In the genomic region with DNA sequence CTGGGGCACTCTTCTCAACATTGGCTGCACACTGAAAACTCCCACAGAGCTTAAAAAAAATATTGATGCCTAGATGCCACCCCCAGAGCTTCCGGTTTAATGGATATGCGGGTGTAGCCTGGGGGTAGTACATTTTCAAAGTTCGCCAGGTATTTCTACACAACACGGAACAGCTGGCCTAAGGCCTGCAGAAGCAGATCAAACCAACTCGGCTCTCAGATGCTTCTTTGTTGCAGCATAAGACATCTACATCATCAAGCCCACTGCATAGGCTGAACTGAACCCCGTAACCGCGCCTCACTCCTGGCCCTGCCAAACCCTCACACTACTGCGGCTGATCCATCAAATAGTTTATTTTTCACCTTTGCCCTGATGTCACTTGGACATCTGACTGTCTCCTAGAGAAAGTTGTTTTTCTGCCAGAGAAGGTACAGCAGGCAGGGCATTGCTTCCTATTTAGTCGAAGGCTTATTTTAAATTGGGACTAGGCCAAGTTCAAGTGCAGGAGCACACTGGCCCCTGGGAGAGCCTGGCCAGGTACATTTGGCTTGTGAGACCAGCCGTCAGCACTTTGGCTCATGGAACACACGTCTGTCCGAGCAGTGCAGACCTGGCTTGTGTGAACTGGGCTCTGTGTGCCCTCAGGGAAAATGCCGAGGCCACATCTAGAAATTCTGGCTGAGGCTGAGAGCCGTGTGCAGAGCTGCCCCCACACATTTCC, we compare ENCODE assay signal across 22 cellular contexts.
DNase-seq lines count a peak whose midpoint lies in the region; ATAC-seq, FAIRE-seq and TF ChIP-seq lines count a peak whose summit lies in the region.
"Had no signal": no experiment of that assay in that cellular context is flagged by ENCODE, and none has a peak within 500 bp of the region (broad histone marks: within the 10 kb centered on the region; RNA-seq: fewer than 3 reads in every experiment).

No MANE protein-coding gene starts in this region.

- TF ChIP-seq CTCF in Caco-2 (IDR thresholded peaks at IDR 0.05; ENCODE audit: insufficient read depth in 1 of 2, low read depth in 1 of 2, low read length in 1 of 2, severe bottlenecking in 1 of 2, unreplicated experiment in 1 of 2), result no peak
- TF ChIP-seq CTCF in MCF 10A (IDR thresholded peaks at IDR 0.05; ENCODE audit: unreplicated experiment), result no peak
- TF ChIP-seq CTCF in keratinocyte (optimal IDR thresholded peaks at IDR 0.05 in 1 of 3, IDR thresholded peaks at IDR 0.05 in 1 of 3, conservative IDR thresholded peaks at IDR 0.05 in 1 of 3; ENCODE audit: extremely low read depth in 1 of 3, insufficient read depth in 2 of 3, low read length in 3 of 3), result no peak
- no peak for TF ChIP-seq CTCF in gastrocnemius medialis (IDR thresholded peaks at IDR 0.05 in 4 of 5, conservative IDR thresholded peaks at IDR 0.05 in 1 of 5)
- no peak for TF ChIP-seq CTCF in pancreas (IDR thresholded peaks at IDR 0.05)

- peaks cover 22% of the 10 kb centered on the region for H3K4me1 ChIP-seq in Caco-2
- peaks cover 11% of the 10 kb centered on the region for H3K4me1 ChIP-seq in keratinocyte (ENCODE audit: control insufficient read depth, extremely low read depth, insufficient read depth, low read length)
- H3K4me1 ChIP-seq in gastrocnemius medialis, result peaks cover 38 to 43% of the 10 kb centered on the region in 2 donors
- H3K4me1 ChIP-seq in pancreas, result no peaks in the 10 kb centered on the region

- DNase-seq in Caco-2 (no peak), MCF 10A (ENCODE audit: unreplicated experiment) (peak; percentile 80), keratinocyte (ENCODE audit: low read depth, low spot score) (no peak), gastrocnemius medialis (peak in 1 of 2 donors; percentile 58), GM03348 (ENCODE audit: low spot score) (no peak), inferior parietal cortex (ENCODE audit: extremely low spot score) (no peak), pancreas (no peak)
- no peak for DNase-seq in stimulated activated CD4-positive, alpha-beta T cell treated with anti-CD3 and anti-CD28 coated beads, Interleukin-1b, Interleukin-23, amount 100 ng/mL, for 48 hours
- DNase-seq: activated CD4-positive, alpha-beta T cell treated with anti-CD3 and anti-CD28 coated beads, Interleukin-2, amount 50 U/mL, for 48 hours; activated gamma-delta T cell; CD4-positive, CD25-positive, alpha-beta regulatory T cell; dorsolateral prefrontal cortex; NCI-H146; NCI-H2171; NCI-H524 treated with DMSO at 0.1 percent for 48 hours; stimulated activated CD4-positive, alpha-beta T cell treated with anti-CD3 and anti-CD28 coated beads, Interleukin-12 subunit alpha, Interleukin-12 subunit beta, amount 100 ng/mL, for 4 hours; T-helper 17 cell had no signal

- in situ Hi-C loops in gastrocnemius medialis (cut with MboI; ENCODE audit: low sequenced_read_pairs in 4 of 4), result loop anchor here in 1 of 4 donors (10.0 kb wide), 1 partner anchor 48 kb away; no protein-coding TSS in a partner anchor

- H3K9me3 Mint-ChIP-seq in Caco-2 (ENCODE audit: unreplicated experiment), result no peaks in the 10 kb centered on the region
- no peaks in the 10 kb centered on the region for H3K9me3 Mint-ChIP-seq in MCF 10A (ENCODE audit: unreplicated experiment)
- H3K9me3 Mint-ChIP-seq: GM23338 had no signal

- peak overlapping the region; percentile 33 for H3K4me3 Mint-ChIP-seq in Caco-2 (ENCODE audit: unreplicated experiment)
- no peak overlapping the region for H3K4me3 Mint-ChIP-seq in MCF 10A (ENCODE audit: unreplicated experiment)
- H3K4me3 Mint-ChIP-seq: CD4-positive, CD25-positive, alpha-beta regulatory T cell; GM23338; T-helper 17 cell had no signal

- no peak overlapping the region for H3K4me3 ChIP-seq in Caco-2 (ENCODE audit: low read depth, low read length)
- H3K4me3 ChIP-seq in keratinocyte (ENCODE audit: control insufficient read depth in 2 of 3, extremely low read depth in 1 of 3, insufficient read depth in 2 of 3, low read depth in 1 of 3, low read length in 3 of 3), result peak overlapping the region in 1 of 3 experiments; percentile 16
- H3K4me3 ChIP-seq in gastrocnemius medialis, result no peak overlapping the region
- no peak overlapping the region for H3K4me3 ChIP-seq in pancreas
- H3K4me3 ChIP-seq: dorsolateral prefrontal cortex, GM12878, GM23338 had no signal

- no peaks in the 10 kb centered on the region for H3K79me2 ChIP-seq in keratinocyte (ENCODE audit: control insufficient read depth, insufficient read depth, low read length)

- peak overlapping the region; percentile 16 for H2AFZ ChIP-seq in keratinocyte (ENCODE audit: control insufficient read depth, low read length)
- H2AFZ ChIP-seq: GM23338 had no signal

- H3K27ac ChIP-seq in keratinocyte (ENCODE audit: control insufficient read depth, insufficient read depth, low read length), result no peak overlapping the region
- H3K27ac ChIP-seq in gastrocnemius medialis, result peak overlapping the region; percentile 56 to 95 (median 89)
- no peak overlapping the region for H3K27ac ChIP-seq in pancreas
- H3K27ac ChIP-seq: dorsolateral prefrontal cortex, foreskin keratinocyte, neutrophil, VCaP had no signal

- H3K27me3 ChIP-seq in Caco-2 (replicated peaks; ENCODE audit: control insufficient read depth, insufficient read depth, low read length) (no peaks in the 10 kb centered on the region), keratinocyte (ENCODE audit: control insufficient read depth, extremely low read depth, insufficient read depth, low read length) (no peaks in the 10 kb centered on the region), gastrocnemius medialis (no peaks in the 10 kb centered on the region), pancreas (no peaks in the 10 kb centered on the region)
- H3K27me3 ChIP-seq: dorsolateral prefrontal cortex, foreskin keratinocyte had no signal

- ATAC-seq in gastrocnemius medialis, result peak in 1 of 2 donors; percentile 20
- ATAC-seq in pancreas, result no peak
- ATAC-seq: GM12878, T-helper 17 cell had no signal

- CTCF ChIA-PET in Caco-2 (lab: Charles Lee), result interaction anchor here (0.6 to 1.9 kb wide), 2 partner anchors 11 to 39 kb away, joined by 3 to 6 read pairs; no protein-coding TSS in a partner anchor
- CTCF ChIA-PET in MCF 10A (lab: Yijun Ruan, JAX), result interaction anchor here (1.1 to 3.2 kb wide), 6 partner anchors 10 to 48 kb away, joined by 3 to 37 read pairs (median 4); no protein-coding TSS in a partner anchor

- H3K9me3 ChIP-seq in Caco-2 (no peaks in the 10 kb centered on the region), keratinocyte (ENCODE audit: control insufficient read depth, low read depth, low read length) (no peaks in the 10 kb centered on the region), gastrocnemius medialis (no peaks in the 10 kb centered on the region), pancreas (no peaks in the 10 kb centered on the region)
- H3K9me3 ChIP-seq: neutrophil had no signal

- H3K9ac ChIP-seq in keratinocyte (ENCODE audit: control insufficient read depth, extremely low read depth, insufficient read depth, low read length), result no peak overlapping the region

- H3K27me3 Mint-ChIP-seq in Caco-2 (ENCODE audit: insufficient read depth, unreplicated experiment), result no peaks in the 10 kb centered on the region
- no peaks in the 10 kb centered on the region for H3K27me3 Mint-ChIP-seq in MCF 10A (ENCODE audit: insufficient read depth, unreplicated experiment)
- H3K27me3 Mint-ChIP-seq: CD4-positive, CD25-positive, alpha-beta regulatory T cell had no signal

- POLR2A ChIA-PET in Caco-2 (lab: Charles Lee), result interaction anchor here (0.6 to 2.7 kb wide), 3 partner anchors 10 to 208 kb away, joined by 3 to 30 read pairs (median 5); no protein-coding TSS in a partner anchor
- POLR2A ChIA-PET in MCF 10A (lab: Yijun Ruan, JAX), result interaction anchor here (0.7 to 7.2 kb wide), 18 partner anchors 11 to 1137 kb away, joined by 3 to 88 read pairs (median 6); partner anchors contain the start of genes ATE1 and NSMCE4A

- no peaks in the 10 kb centered on the region for H3K36me3 ChIP-seq in Caco-2 (ENCODE audit: control insufficient read depth, insufficient read depth, low read length)
- no peaks in the 10 kb centered on the region for H3K36me3 ChIP-seq in keratinocyte (ENCODE audit: control insufficient read depth in 2 of 2, extremely low read depth in 1 of 2, insufficient read depth in 2 of 2, low read length in 2 of 2)
- peaks cover 0 to 3% of the 10 kb centered on the region in 2 donors for H3K36me3 ChIP-seq in gastrocnemius medialis
- no peaks in the 10 kb centered on the region for H3K36me3 ChIP-seq in pancreas
- H3K36me3 ChIP-seq: neutrophil had no signal

- no peaks in the 10 kb centered on the region for H4K20me1 ChIP-seq in keratinocyte (ENCODE audit: control insufficient read depth, extremely low read depth, insufficient read depth, low read length)

- H3K9me1 ChIP-seq in keratinocyte (ENCODE audit: control insufficient read depth, extremely low read depth, insufficient read depth, low read length), result no peaks in the 10 kb centered on the region

- dilution Hi-C loops in keratinocyte (cut with MboI; ENCODE audit: extremely low pct_ligation_motif_present, low sequenced_read_pairs), result no loop called here

- 92 to 96% methylated on average over 15 of the region's 15 CpGs for WGBS in pancreas, 2 donors

- intact Hi-C loops in Caco-2 (cut with micrococcal nuclease; ENCODE audit: unreplicated experiment), result loop anchor here (1.0 to 2.0 kb wide), 2 partner anchors 10 to 40 kb away; no protein-coding TSS in a partner anchor
- intact Hi-C loops in MCF 10A (cut with micrococcal nuclease), result no loop called here
- intact Hi-C loops in gastrocnemius medialis (cut with DNase I; ENCODE audit: low total_unique reads), result no loop called here
- intact Hi-C loops in pancreas (cut with DNase I), result no loop called here

- H3K4me2 ChIP-seq in keratinocyte (ENCODE audit: control insufficient read depth, extremely low read depth, insufficient read depth, low read depth, low read length), result no peak overlapping the region
- H3K4me2 ChIP-seq: GM23338 had no signal

- no peaks in the 10 kb centered on the region for H3K36me3 Mint-ChIP-seq in Caco-2 (ENCODE audit: insufficient read depth, unreplicated experiment)
- H3K36me3 Mint-ChIP-seq in MCF 10A (ENCODE audit: insufficient read depth, unreplicated experiment), result no peaks in the 10 kb centered on the region
- H3K36me3 Mint-ChIP-seq: CD4-positive, CD25-positive, alpha-beta regulatory T cell had no signal

- BruUV-seq in Caco-2 (replicated peaks; lab: Mats Ljungman, UMichigan), result TSS peak; percentile 97
- BruUV-seq in MCF 10A (replicated peaks; lab: Mats Ljungman, UMichigan), result TSS peak; percentile 95

- TF ChIP-seq POLR2A in gastrocnemius medialis (IDR thresholded peaks at IDR 0.05), result no peak

- FAIRE-seq in keratinocyte (lab: Jason Lieb, UNC) (peak; percentile 55), pancreas (lab: Jason Lieb, UNC) (no peak)
- FAIRE-seq: GM12878 had no signal

- peak overlapping the region; percentile 96 for H3K27ac Mint-ChIP-seq in Caco-2 (ENCODE audit: unreplicated experiment)
- H3K27ac Mint-ChIP-seq in MCF 10A (ENCODE audit: low read depth, unreplicated experiment), result peak overlapping the region; percentile 94
- H3K27ac Mint-ChIP-seq: CD4-positive, CD25-positive, alpha-beta regulatory T cell; GM23338; T-helper 17 cell had no signal

- H3K4me1 Mint-ChIP-seq in Caco-2 (ENCODE audit: low read depth, unreplicated experiment) (peaks cover 23% of the 10 kb centered on the region), MCF 10A (ENCODE audit: insufficient read depth, unreplicated experiment) (peaks cover 11% of the 10 kb centered on the region)
- H3K4me1 Mint-ChIP-seq: CD4-positive, CD25-positive, alpha-beta regulatory T cell; T-helper 17 cell had no signal

Comparison
In these comparisons a context has a peak if more than half of its experiments do, and no peak if none do; other contexts are left out.
1. H3K27ac ChIP-seq: peak in gastrocnemius medialis (4 of 4); none in keratinocyte (single experiment) and pancreas (0 of 4).